1 cellular context compared by ENCODE assay signal in the genomic region with DNA sequence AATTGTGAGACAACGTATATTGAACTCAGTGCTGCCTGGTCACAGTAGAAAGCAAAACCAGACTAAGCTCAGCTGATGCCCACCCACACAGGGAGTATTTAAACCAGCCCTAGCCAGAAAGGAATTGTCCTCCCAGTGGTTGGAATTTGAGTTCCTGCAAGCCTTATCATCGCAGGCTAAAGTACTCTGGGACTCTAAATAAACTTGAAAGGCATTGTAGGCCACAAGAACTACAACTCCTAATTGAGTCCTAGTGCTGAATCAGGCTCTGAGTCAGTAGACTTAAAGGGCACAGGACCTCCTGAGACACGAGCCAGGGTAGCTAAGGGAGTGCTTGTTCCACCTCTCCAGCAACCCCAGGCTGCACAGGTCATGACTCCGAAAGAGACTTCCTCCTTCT.
TF ChIP-seq lines count a peak whose summit lies in the region.

No MANE protein-coding gene starts in this region.

TF ChIP-seq in IMR-90, 13 proteins besides CTCF, POLR2A, EP300 and RAD21:
- no peak for TF ChIP-seq RFX5 (IDR thresholded peaks at IDR 0.05; ENCODE audit: low read depth, low read length)
- no peak for TF ChIP-seq BHLHE40 (IDR thresholded peaks at IDR 0.05; ENCODE audit: low read depth, low read length)
- TF ChIP-seq SMC3 (IDR thresholded peaks at IDR 0.05; ENCODE audit: low read depth, low read length) = no peak
- no peak for TF ChIP-seq USF2 (IDR thresholded peaks at IDR 0.05; ENCODE audit: low read depth, low read length)
TF ChIP-seq in IMR-90: peak in this region for 0.
